Comparison of ENCODE assay signal across 19 cellular contexts in the genomic region with DNA sequence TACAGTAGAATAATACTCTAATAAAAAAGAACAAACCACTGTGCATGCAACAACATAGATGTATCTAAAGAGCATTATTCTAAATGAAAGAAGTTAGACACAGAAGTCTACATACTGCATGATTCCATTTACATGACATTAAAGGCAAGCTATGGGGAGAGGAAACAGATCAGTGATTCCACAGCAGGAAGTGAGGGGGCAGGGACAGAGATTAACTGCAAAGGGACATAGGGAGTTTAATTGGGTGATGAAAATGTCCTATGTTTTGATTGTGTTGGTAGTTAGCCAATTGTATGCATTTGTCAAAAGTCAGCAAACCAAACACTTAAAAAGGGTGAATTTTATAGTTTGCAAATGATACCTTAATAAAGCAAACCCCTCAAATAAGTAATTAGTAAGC. TPM values are rescaled to one million over a fixed set of nuclear protein-coding genes. Genes with fewer than 3 reads are reported as not detected.
A peak's percentile ranks its signal among the peaks of the same experiment; 100 is the strongest.
DNase-seq lines count a peak whose midpoint lies in the region; ATAC-seq, FAIRE-seq and TF ChIP-seq lines count a peak whose summit lies in the region.
"Had no signal": no experiment of that assay in that cellular context is flagged by ENCODE, and none has a peak within 500 bp of the region (broad histone marks: within the 10 kb centered on the region; RNA-seq: fewer than 3 reads in every experiment).

No MANE protein-coding gene starts in this region.

- H3K36me3 ChIP-seq in GM12878 (ENCODE audit: control insufficient read depth in 2 of 2, insufficient read depth in 2 of 2, low read length in 1 of 2) = no peaks in the 10 kb centered on the region; a peak in 1 of 4 replicates
- no peaks in the 10 kb centered on the region for H3K36me3 ChIP-seq in neural progenitor cell

- peaks cover 59% of the 10 kb centered on the region for H3K4me1 ChIP-seq in GM12878 (ENCODE audit: control insufficient read depth, insufficient read depth, low read length)
- H3K4me1 ChIP-seq in neural progenitor cell = peaks cover 48% of the 10 kb centered on the region

- no peak for ATAC-seq in activated CD8-positive, alpha-beta T cell treated with anti-CD3 and anti-CD28 coated beads for 36 hours
- ATAC-seq in activated CD8-positive, alpha-beta T cell treated with anti-CD3 and anti-CD28 coated beads, Interleukin-2, amount 10 ng/mL, durations not matched to agents 7 days and 5 days = no peak
- ATAC-seq in GM12878 (no peak), HG03520 (IDR thresholded peaks at IDR 0.05; ENCODE audit: unreplicated experiment) (no peak)
- ATAC-seq: SK-N-SH treated with all-trans-retinoic acid at 6 μM for 48 hours had no signal

- DNase-seq in activated CD8-positive, alpha-beta T cell treated with anti-CD3 and anti-CD28 coated beads for 36 hours = peak; percentile 43
- no peak for DNase-seq in activated CD8-positive, alpha-beta T cell treated with anti-CD3 and anti-CD28 coated beads, Interleukin-2, amount 10 ng/mL, durations not matched to agents 7 days and 5 days
- no peak for DNase-seq in GM12878 (ENCODE audit: low read depth, low spot score)
- DNase-seq in neural progenitor cell (ENCODE audit: low spot score) = no peak
- DNase-seq in SHP77 treated with DMSO at 0.1 percent for 48 hours (lab: John Stamatoyannopoulos, UW) = no peak
- no peak for DNase-seq in HuH-7.5 (ENCODE audit: low spot score)
- DNase-seq: COR-L47, GDM1, GOT3, MM.1S, NCI-H1092 treated with DMSO at 0.1 percent for 48 hours, NCI-H2081 treated with DMSO at 0.1 percent for 48 hours, NCI-H510A treated with DMSO at 0.1 percent for 48 hours, SHP77 had no signal

- H3K9me3 ChIP-seq in GM12878 (replicated peaks; ENCODE audit: control insufficient read depth, insufficient read depth, low read length) (no peaks in the 10 kb centered on the region; the same call in 2 of the 3 replicates), neural progenitor cell (ENCODE audit: low read depth) (no peaks in the 10 kb centered on the region)

- H3K27ac ChIP-seq in GM12878 (ENCODE audit: control insufficient read depth, insufficient read depth) = no peak overlapping the region
- H3K27ac ChIP-seq in neural progenitor cell = peak overlapping the region; percentile 49
- H3K27ac ChIP-seq: C4-2B had no signal

- no peaks in the 10 kb centered on the region for H3K9me3 Mint-ChIP-seq in activated CD8-positive, alpha-beta T cell treated with anti-CD3 and anti-CD28 coated beads for 36 hours
- H3K9me3 Mint-ChIP-seq in activated CD8-positive, alpha-beta T cell treated with anti-CD3 and anti-CD28 coated beads, Interleukin-2, amount 10 ng/mL, durations not matched to agents 7 days and 5 days (ENCODE audit: insufficient read depth) = no peaks in the 10 kb centered on the region
- no peaks in the 10 kb centered on the region for H3K9me3 Mint-ChIP-seq in IgD-negative memory B cell
- H3K9me3 Mint-ChIP-seq in neural progenitor cell = peaks cover 18% of the 10 kb centered on the region

- H4K20me1 ChIP-seq in GM12878 (ENCODE audit: control insufficient read depth, insufficient read depth) (no peaks in the 10 kb centered on the region), neural progenitor cell (ENCODE audit: low read depth) (no peaks in the 10 kb centered on the region)

- H3K27me3 ChIP-seq in GM12878 (replicated peaks in 1 of 2; ENCODE audit: control insufficient read depth in 2 of 2, insufficient read depth in 2 of 2, low read length in 1 of 2) (no peaks in the 10 kb centered on the region), neural progenitor cell (no peaks in the 10 kb centered on the region)

- H3K4me1 Mint-ChIP-seq in activated CD8-positive, alpha-beta T cell treated with anti-CD3 and anti-CD28 coated beads for 36 hours (ENCODE audit: low read depth) = peaks cover 67% of the 10 kb centered on the region
- peaks cover 37% of the 10 kb centered on the region for H3K4me1 Mint-ChIP-seq in activated CD8-positive, alpha-beta T cell treated with anti-CD3 and anti-CD28 coated beads, Interleukin-2, amount 10 ng/mL, durations not matched to agents 7 days and 5 days (ENCODE audit: low read depth)
- H3K4me1 Mint-ChIP-seq in IgD-negative memory B cell (peaks cover 62 to 89% (median 81%) of the 10 kb centered on the region in 3 donors), neural progenitor cell (peaks cover 68% of the 10 kb centered on the region)

- SMC1A ChIA-PET in GM12878 (lab: Charles Lee; ENCODE audit: uncharacterized antibody, unreplicated experiment) = interaction anchor here (1.4 to 15.9 kb wide), 3 partner anchors 7 to 172 kb away, joined by 3 to 429 read pairs (median 26); no protein-coding TSS in a partner anchor

- no peak overlapping the region for H3K27ac Mint-ChIP-seq in activated CD8-positive, alpha-beta T cell treated with anti-CD3 and anti-CD28 coated beads for 36 hours
- no peak overlapping the region for H3K27ac Mint-ChIP-seq in activated CD8-positive, alpha-beta T cell treated with anti-CD3 and anti-CD28 coated beads, Interleukin-2, amount 10 ng/mL, durations not matched to agents 7 days and 5 days
- H3K27ac Mint-ChIP-seq in IgD-negative memory B cell (peak overlapping the region in 2 of 3 donors; percentile 59), neural progenitor cell (peak overlapping the region; percentile 55)

- no peak overlapping the region for H3K4me2 ChIP-seq in GM12878 (ENCODE audit: control insufficient read depth, insufficient read depth)
- H3K4me2 ChIP-seq in neural progenitor cell = no peak overlapping the region

- in situ Hi-C loops in GM12878 (cut with MboI) = no loop called here

- no peak for TF ChIP-seq POLR2A in GM12878 (IDR thresholded peaks at IDR 0.05; ENCODE audit: low read depth, low read length)

- peaks cover 33% of the 10 kb centered on the region for H3F3A ChIP-seq in neural progenitor cell (ENCODE audit: low read depth)

- RAD21 ChIA-PET in GM12878 (lab: Charles Lee; ENCODE audit: unreplicated experiment) = interaction anchor here (1.4 to 6.5 kb wide), 2 partner anchors 9 to 542 kb away, joined by 3 to 80 read pairs; no protein-coding TSS in a partner anchor

- CTCF ChIA-PET in activated CD8-positive, alpha-beta T cell treated with anti-CD3 and anti-CD28 coated beads for 36 hours (lab: Charles Lee) = interaction anchor here (0.5 kb wide), 1 partner anchor 9 kb away, joined by 3 read pairs; no protein-coding TSS in a partner anchor
- CTCF ChIA-PET in activated CD8-positive, alpha-beta T cell treated with anti-CD3 and anti-CD28 coated beads, Interleukin-2, amount 10 ng/mL, durations not matched to agents 7 days and 5 days (lab: Charles Lee) = interaction anchor here (3.4 kb wide), 1 partner anchor 10 kb away, joined by 29 read pairs; no protein-coding TSS in a partner anchor
- CTCF ChIA-PET in GM12878 (lab: Yijun Ruan, JAX) = no interaction called here

- no peak for TF ChIP-seq CTCF in activated CD8-positive, alpha-beta T cell treated with anti-CD3 and anti-CD28 coated beads for 36 hours (IDR thresholded peaks at IDR 0.05)
- no peak for TF ChIP-seq CTCF in GM12878 (IDR thresholded peaks at IDR 0.05 in 2 of 3, conservative IDR thresholded peaks at IDR 0.05 in 1 of 3; ENCODE audit: control insufficient read depth in 2 of 3, extremely low read depth in 1 of 3, insufficient read depth in 1 of 3, low read depth in 3 of 3, low read length in 3 of 3)
- TF ChIP-seq CTCF in neural progenitor cell (IDR thresholded peaks at IDR 0.05) = no peak

- H3K27me3 Mint-ChIP-seq in activated CD8-positive, alpha-beta T cell treated with anti-CD3 and anti-CD28 coated beads for 36 hours = no peaks in the 10 kb centered on the region
- no peaks in the 10 kb centered on the region for H3K27me3 Mint-ChIP-seq in activated CD8-positive, alpha-beta T cell treated with anti-CD3 and anti-CD28 coated beads, Interleukin-2, amount 10 ng/mL, durations not matched to agents 7 days and 5 days (ENCODE audit: low read depth)
- H3K27me3 Mint-ChIP-seq in IgD-negative memory B cell (no peaks in the 10 kb centered on the region), neural progenitor cell (ENCODE audit: insufficient read depth, low read depth) (peaks cover 19% of the 10 kb centered on the region)

- FAIRE-seq in GM12878 (lab: Jason Lieb, UNC) = no peak
- FAIRE-seq: GM12891 had no signal

- H3K4me3 Mint-ChIP-seq in activated CD8-positive, alpha-beta T cell treated with anti-CD3 and anti-CD28 coated beads for 36 hours = no peak overlapping the region
- no peak overlapping the region for H3K4me3 Mint-ChIP-seq in activated CD8-positive, alpha-beta T cell treated with anti-CD3 and anti-CD28 coated beads, Interleukin-2, amount 10 ng/mL, durations not matched to agents 7 days and 5 days
- peak overlapping the region in 2 of 4 donors; percentile 19 to 49 for H3K4me3 Mint-ChIP-seq in IgD-negative memory B cell
- H3K4me3 Mint-ChIP-seq in neural progenitor cell = no peak overlapping the region

- H2AFZ ChIP-seq in GM12878 (ENCODE audit: control insufficient read depth, low read depth, low read length) (no peak overlapping the region), neural progenitor cell (replicated peaks) (no peak overlapping the region)

- intact Hi-C loops in activated CD8-positive, alpha-beta T cell treated with anti-CD3 and anti-CD28 coated beads for 36 hours (cut with micrococcal nuclease) = loop anchor here (10.0 kb wide), 1 partner anchor 116 kb away; no protein-coding TSS in a partner anchor
- intact Hi-C loops in GM12878 (cut with micrococcal nuclease; ENCODE audit: unreplicated experiment) = loop anchor here (10.0 kb wide), 1 partner anchor 426 kb away; a partner anchor contains a TSS

- H3K9ac ChIP-seq in GM12878 (ENCODE audit: control insufficient read depth, insufficient read depth, low read length) (no peak overlapping the region), neural progenitor cell (no peak overlapping the region)

- no peak for TF ChIP-seq RAD21 in GM12878 (IDR thresholded peaks at IDR 0.05; ENCODE audit: insufficient read depth, low read depth, low read length)

- POLR2A ChIA-PET in activated CD8-positive, alpha-beta T cell treated with anti-CD3 and anti-CD28 coated beads for 36 hours (lab: Charles Lee) = no interaction called here
- POLR2A ChIA-PET in activated CD8-positive, alpha-beta T cell treated with anti-CD3 and anti-CD28 coated beads, Interleukin-2, amount 10 ng/mL, durations not matched to agents 7 days and 5 days (lab: Charles Lee) = no interaction called here
- POLR2A ChIA-PET in GM12878 (lab: Charles Lee) = interaction anchor here (1.3 to 1.4 kb wide), 2 partner anchors 28 to 266 kb away, joined by 3 read pairs; no protein-coding TSS in a partner anchor

- peaks cover 16% of the 10 kb centered on the region for H3K36me3 Mint-ChIP-seq in activated CD8-positive, alpha-beta T cell treated with anti-CD3 and anti-CD28 coated beads for 36 hours (ENCODE audit: low read depth)
- peaks cover 4% of the 10 kb centered on the region for H3K36me3 Mint-ChIP-seq in activated CD8-positive, alpha-beta T cell treated with anti-CD3 and anti-CD28 coated beads, Interleukin-2, amount 10 ng/mL, durations not matched to agents 7 days and 5 days (ENCODE audit: low read depth)
- H3K36me3 Mint-ChIP-seq in IgD-negative memory B cell (no peaks in the 10 kb centered on the region), neural progenitor cell (peaks cover 3% of the 10 kb centered on the region)

- TF ChIP-seq EP300 in GM12878 (IDR thresholded peaks at IDR 0.05; ENCODE audit: borderline replicate concordance in 1 of 2, control insufficient read depth in 1 of 2, low read depth in 2 of 2, low read length in 2 of 2) = no peak

- H3K79me2 ChIP-seq in GM12878 (ENCODE audit: control insufficient read depth, insufficient read depth, low read length) = no peaks in the 10 kb centered on the region
- no peaks in the 10 kb centered on the region for H3K79me2 ChIP-seq in neural progenitor cell (ENCODE audit: low read depth)

- no TSS peak for BruUV-seq in GM12878 (replicated peaks; lab: Mats Ljungman, UMichigan)

- H3K4me3 ChIP-seq in GM12878 (no peak overlapping the region), neural progenitor cell (no peak overlapping the region)

RNA-seq across cellular contexts. Expression of a gene that starts 13.8 kb away (rescaled TPM):
- 1 to 10 TPM; 1.4 to 2.6 TPM for total RNA-seq in activated CD8-positive, alpha-beta T cell treated with anti-CD3 and anti-CD28 coated beads for 36 hours
- total RNA-seq in activated CD8-positive, alpha-beta T cell treated with anti-CD3 and anti-CD28 coated beads, Interleukin-2, amount 10 ng/mL, durations not matched to agents 7 days and 5 days = 1 to 10 TPM; 4.6 to 5.6 TPM
- polyA plus RNA-seq in IgD-negative memory B cell = not detected
- 9.3 and 10.6 TPM in 2 replicates for total RNA-seq in GM12878 (2013; cell fraction: nucleolus; rRNA removed)
- total RNA-seq in GM12878 (2014; rRNA removed) = 4.1 and 4.8 TPM in 2 replicates
- 2.4 and 2.5 TPM in 2 replicates for total RNA-seq in GM12878 (2014; rRNA removed; fragmentation: Illumina TruSeq; extraction: Trizol)
- 1.7 and 2.1 TPM in 2 replicates for total RNA-seq in GM12878 (2021)
- polyA plus RNA-seq in GM12878 (2011; ENCODE audit: low read depth) = 3.1 TPM
- 5.8 and 6.0 TPM in 2 replicates for polyA plus RNA-seq in GM12878 (2011; rRNA removed)
- polyA plus RNA-seq in GM12878 (2011; cell fraction: cytosol; rRNA removed) = 2.4 and 4.3 TPM in 2 replicates
- 16.6 and 23.7 TPM in 2 replicates for polyA plus RNA-seq in GM12878 (2011; cell fraction: nucleus; rRNA removed)
- polyA plus RNA-seq in GM12878 (2012) = 3.0 and 3.3 TPM in 2 replicates
- polyA plus RNA-seq in GM12878 (2014; fragmentation: Illumina TruSeq; extraction: Trizol) = 2.5 and 4.5 TPM in 2 replicates
- 1 to 10 TPM; 1.4 to 2.8 TPM for polyA plus RNA-seq in GM12878 (2014; fragmentation: Nextera tagmentation; extraction: Ambion mirVana)
- 3.5 and 5.3 TPM in 2 replicates for polyA plus RNA-seq in GM12878 (2014; rRNA removed)
- 1 to 10 TPM; 1.1 to 1.6 TPM for polyA plus RNA-seq in GM12878 (2016; fragmentation: Nextera tagmentation; extraction: Ambion mirVana)
- 2.9 and 5.3 TPM in 2 replicates for polyA minus RNA-seq in GM12878 (2011; rRNA and poly(A)+ RNA removed)
- polyA minus RNA-seq in GM12878 (2011; cell fraction: cytosol; rRNA and poly(A)+ RNA removed) = 1.2 TPM in 1 of 2 replicates, not detected in the other
- 6.6 and 10.3 TPM in 2 replicates for polyA minus RNA-seq in GM12878 (2011; cell fraction: nucleus; rRNA and poly(A)+ RNA removed)
- total RNA-seq in neural progenitor cell (ENCODE audit: low replicate concordance) = 1.1 and 1.4 TPM in 2 replicates

RNA-seq across cellular contexts. Expression of a gene that starts 36.7 kb away (rescaled TPM):
- 10 to 100 TPM in 1 of 2 experiments, 1 to 10 TPM in 1; 9.8 to 10.8 TPM for total RNA-seq in activated CD8-positive, alpha-beta T cell treated with anti-CD3 and anti-CD28 coated beads for 36 hours
- 10 to 100 TPM; 19.4 to 20.1 TPM for total RNA-seq in activated CD8-positive, alpha-beta T cell treated with anti-CD3 and anti-CD28 coated beads, Interleukin-2, amount 10 ng/mL, durations not matched to agents 7 days and 5 days
- polyA plus RNA-seq in IgD-negative memory B cell (24.6 TPM), GM12878 (2011; rRNA removed) (23.4 and 25.0 TPM in 2 replicates), GM12878 (2014; fragmentation: Illumina TruSeq; extraction: Trizol) (14.3 and 16.5 TPM in 2 replicates), GM12878 (2014; fragmentation: Nextera tagmentation; extraction: Ambion mirVana) (10 to 100 TPM in 1 of 2 experiments, 1 to 10 TPM in 1; 6.9 to 11.3 TPM), GM12878 (2014; rRNA removed) (14.1 and 14.7 TPM in 2 replicates), GM12878 (2016; fragmentation: Nextera tagmentation; extraction: Ambion mirVana) (10 to 100 TPM; 15.8 to 18.0 TPM)
- 33.7 and 36.8 TPM in 2 replicates for total RNA-seq in GM12878 (2013; cell fraction: nucleolus; rRNA removed)
- total RNA-seq in GM12878 (2014; rRNA removed) (20.4 and 21.1 TPM in 2 replicates), GM12878 (2014; rRNA removed; fragmentation: Illumina TruSeq; extraction: Trizol) (14.8 and 15.0 TPM in 2 replicates), GM12878 (2021) (11.5 and 12.3 TPM in 2 replicates), neural progenitor cell (ENCODE audit: low replicate concordance) (16.8 and 21.1 TPM in 2 replicates)
- polyA plus RNA-seq in GM12878 (2011; ENCODE audit: low read depth) = 4.2 TPM
- 17.0 and 18.7 TPM in 2 replicates for polyA plus RNA-seq in GM12878 (2011; cell fraction: cytosol; rRNA removed)
- polyA plus RNA-seq in GM12878 (2011; cell fraction: nucleus; rRNA removed) = 16.5 and 17.4 TPM in 2 replicates
- polyA plus RNA-seq in GM12878 (2012) = 5.6 and 6.4 TPM in 2 replicates
- 28.0 and 35.4 TPM in 2 replicates for polyA minus RNA-seq in GM12878 (2011; rRNA and poly(A)+ RNA removed)
- 9.1 and 11.5 TPM in 2 replicates for polyA minus RNA-seq in GM12878 (2011; cell fraction: cytosol; rRNA and poly(A)+ RNA removed)
- polyA minus RNA-seq in GM12878 (2011; cell fraction: nucleus; rRNA and poly(A)+ RNA removed) = 15.6 and 18.5 TPM in 2 replicates

RNA-seq across cellular contexts. Expression of a gene that starts 40.1 kb away (rescaled TPM):
- total RNA-seq in activated CD8-positive, alpha-beta T cell treated with anti-CD3 and anti-CD28 coated beads for 36 hours = 10 to 100 TPM; 30.0 to 31.5 TPM
- 10 to 100 TPM; 55.9 to 56.5 TPM for total RNA-seq in activated CD8-positive, alpha-beta T cell treated with anti-CD3 and anti-CD28 coated beads, Interleukin-2, amount 10 ng/mL, durations not matched to agents 7 days and 5 days
- 45.1 TPM for polyA plus RNA-seq in IgD-negative memory B cell
- 51.5 and 52.8 TPM in 2 replicates for total RNA-seq in GM12878 (2013; cell fraction: nucleolus; rRNA removed)
- total RNA-seq in GM12878 (2014; rRNA removed) = 57.9 and 62.9 TPM in 2 replicates
- 52.7 and 57.7 TPM in 2 replicates for total RNA-seq in GM12878 (2014; rRNA removed; fragmentation: Illumina TruSeq; extraction: Trizol)
- 44.1 and 45.1 TPM in 2 replicates for total RNA-seq in GM12878 (2021)
- 32.4 TPM for polyA plus RNA-seq in GM12878 (2011; ENCODE audit: low read depth)
- polyA plus RNA-seq in GM12878 (2011; rRNA removed) = 43.3 and 56.9 TPM in 2 replicates
- polyA plus RNA-seq in GM12878 (2011; cell fraction: cytosol; rRNA removed) = 15.0 and 15.3 TPM in 2 replicates
- polyA plus RNA-seq in GM12878 (2011; cell fraction: nucleus; rRNA removed) = 39.4 and 58.9 TPM in 2 replicates
- polyA plus RNA-seq in GM12878 (2012) = 41.7 and 54.8 TPM in 2 replicates
- polyA plus RNA-seq in GM12878 (2014; fragmentation: Illumina TruSeq; extraction: Trizol) = 65.0 and 67.8 TPM in 2 replicates
- polyA plus RNA-seq in GM12878 (2014; fragmentation: Nextera tagmentation; extraction: Ambion mirVana) = 10 to 100 TPM; 16.2 to 26.4 TPM
- polyA plus RNA-seq in GM12878 (2014; rRNA removed) = 59.4 and 61.5 TPM in 2 replicates
- polyA plus RNA-seq in GM12878 (2016; fragmentation: Nextera tagmentation; extraction: Ambion mirVana) = 100 to 1,000 TPM; 130 to 135 TPM
- 10.8 and 16.1 TPM in 2 replicates for polyA minus RNA-seq in GM12878 (2011; rRNA and poly(A)+ RNA removed)
- 13.3 and 16.3 TPM in 2 replicates for polyA minus RNA-seq in GM12878 (2011; cell fraction: cytosol; rRNA and poly(A)+ RNA removed)
- 20.3 and 33.4 TPM in 2 replicates for polyA minus RNA-seq in GM12878 (2011; cell fraction: nucleus; rRNA and poly(A)+ RNA removed)
- 52.7 and 73.0 TPM in 2 replicates for total RNA-seq in neural progenitor cell (ENCODE audit: low replicate concordance)

Comparison
In these comparisons a context has a peak if more than half of its experiments do, and no peak if none do; other contexts are left out.
1. H3K27ac Mint-ChIP-seq: peak in IgD-negative memory B cell (2 of 3) and neural progenitor cell (single experiment); none in activated CD8-positive, alpha-beta T cell treated with anti-CD3 and anti-CD28 coated beads for 36 hours (single experiment) and activated CD8-positive, alpha-beta T cell treated with anti-CD3 and anti-CD28 coated beads, Interleukin-2, amount 10 ng/mL, durations not matched to agents 7 days and 5 days (single experiment).